22 cellular contexts compared by ENCODE assay signal in genomic region chrX:21758488-21758887, GRCh38. TPM values are rescaled to one million over a fixed set of nuclear protein-coding genes. Genes with fewer than 3 reads are reported as not detected.
"Had no signal": no experiment of that assay in that cellular context is flagged by ENCODE, and none has a peak within 500 bp of the region (broad histone marks: within the 10 kb centered on the region; RNA-seq: fewer than 3 reads in every experiment).

No MANE protein-coding gene starts in this region.

- H3K4me1 ChIP-seq: thyroid gland had no signal

- H3K9me3 Mint-ChIP-seq: activated CD4-positive, alpha-beta memory T cell treated with anti-CD3 and anti-CD28 coated beads, Interleukin-2, amount 10 ng/mL, durations not matched to agents 7 days and 5 days; central memory CD8-positive, alpha-beta T cell; dendritic cell treated with granulocyte-macrophage colony-stimulating factor and Interleukin-4, amounts not matched to agents 40 ng/mL and 50 ng/mL, for 4 days; natural killer cell treated with Interleukin-12 subunit alpha and Interleukin-12 subunit beta and Interleukin-15 and Interleukin-18, amount 100 ng/mL, for 72 hours; stimulated activated effector memory CD8-positive, alpha-beta T cell treated with anti-CD3 and anti-CD28 coated beads, Interleukin-12 subunit alpha, Interleukin-12 subunit beta, amount 100 ng/mL, for 72 hours; WTC11 had no signal

- H3K4me1 Mint-ChIP-seq: activated CD4-positive, alpha-beta memory T cell treated with anti-CD3 and anti-CD28 coated beads, Interleukin-2, amount 10 ng/mL, durations not matched to agents 7 days and 5 days; central memory CD8-positive, alpha-beta T cell; stimulated activated effector memory CD8-positive, alpha-beta T cell treated with anti-CD3 and anti-CD28 coated beads, Interleukin-12 subunit alpha, Interleukin-12 subunit beta, amount 100 ng/mL, for 72 hours had no signal

- H3K4me3 Mint-ChIP-seq: activated CD4-positive, alpha-beta memory T cell treated with anti-CD3 and anti-CD28 coated beads, Interleukin-2, amount 10 ng/mL, durations not matched to agents 7 days and 5 days; activated naive CD8-positive, alpha-beta T cell; central memory CD8-positive, alpha-beta T cell; dendritic cell treated with granulocyte-macrophage colony-stimulating factor and Interleukin-4, amounts not matched to agents 40 ng/mL and 50 ng/mL, for 4 days; natural killer cell treated with Interleukin-12 subunit alpha and Interleukin-12 subunit beta and Interleukin-15 and Interleukin-18, amount 100 ng/mL, for 72 hours; stimulated activated effector memory CD8-positive, alpha-beta T cell treated with anti-CD3 and anti-CD28 coated beads, Interleukin-12 subunit alpha, Interleukin-12 subunit beta, amount 100 ng/mL, for 72 hours; WTC11 had no signal

- H3K4me3 ChIP-seq: body of pancreas, thyroid gland had no signal

- H3K27me3 Mint-ChIP-seq: activated naive CD8-positive, alpha-beta T cell; dendritic cell treated with granulocyte-macrophage colony-stimulating factor and Interleukin-4, amounts not matched to agents 40 ng/mL and 50 ng/mL, for 4 days had no signal

- H3K36me3 Mint-ChIP-seq: activated naive CD8-positive, alpha-beta T cell; natural killer cell treated with Interleukin-12 subunit alpha and Interleukin-12 subunit beta and Interleukin-15 and Interleukin-18, amount 100 ng/mL, for 72 hours; stimulated activated effector memory CD8-positive, alpha-beta T cell treated with anti-CD3 and anti-CD28 coated beads, Interleukin-12 subunit alpha, Interleukin-12 subunit beta, amount 100 ng/mL, for 72 hours; WTC11 had no signal

- H3K27me3 ChIP-seq: body of pancreas, thyroid gland had no signal

- H3K36me3 ChIP-seq: thyroid gland had no signal

- H3K9me3 ChIP-seq: body of pancreas, thyroid gland had no signal

- H3K27ac Mint-ChIP-seq: activated CD4-positive, alpha-beta memory T cell treated with anti-CD3 and anti-CD28 coated beads, Interleukin-2, amount 10 ng/mL, durations not matched to agents 7 days and 5 days; activated naive CD8-positive, alpha-beta T cell; dendritic cell treated with granulocyte-macrophage colony-stimulating factor and Interleukin-4, amounts not matched to agents 40 ng/mL and 50 ng/mL, for 4 days; natural killer cell treated with Interleukin-12 subunit alpha and Interleukin-12 subunit beta and Interleukin-15 and Interleukin-18, amount 100 ng/mL, for 72 hours; stimulated activated effector memory CD8-positive, alpha-beta T cell treated with anti-CD3 and anti-CD28 coated beads, Interleukin-12 subunit alpha, Interleukin-12 subunit beta, amount 100 ng/mL, for 72 hours; WTC11 had no signal

- DNase-seq: activated CD4-positive, alpha-beta memory T cell treated with anti-CD3 and anti-CD28 coated beads, Interleukin-2, amount 10 ng/mL, durations not matched to agents 7 days and 5 days; activated CD4-positive, alpha-beta T cell treated with anti-CD3 and anti-CD28 coated beads for 4 hours; activated gamma-delta T cell; activated T-cell treated with anti-CD3 and anti-CD28 coated beads, Interleukin-2, amount 50 U/mL, for 48 hours; amygdala; body of pancreas; effector memory CD4-positive, alpha-beta T cell; hippocampal formation; nucleus accumbens; posterior cingulate gyrus; stimulated activated CD4-positive, alpha-beta T cell treated with anti-CD3 and anti-CD28 coated beads, Interleukin-12 subunit alpha, Interleukin-12 subunit beta, amount 100 ng/mL, for 4 hours; T-helper 2 cell; thyroid gland had no signal

- ATAC-seq: body of pancreas; left lobe of liver; natural killer cell treated with Interleukin-12 subunit alpha and Interleukin-12 subunit beta and Interleukin-15 and Interleukin-18, amount 100 ng/mL, for 72 hours; sciatic nerve; stimulated activated effector memory CD8-positive, alpha-beta T cell treated with anti-CD3 and anti-CD28 coated beads, Interleukin-12 subunit alpha, Interleukin-12 subunit beta, amount 100 ng/mL, for 72 hours; WTC11 had no signal

- H3K27ac ChIP-seq: body of pancreas, thyroid gland had no signal

RNA-seq across cellular contexts. Expression of gene SMPX, which starts 0.6 kb away (rescaled TPM):
- total RNA-seq: activated CD4-positive, alpha-beta memory T cell treated with anti-CD3 and anti-CD28 coated beads, Interleukin-2, amount 10 ng/mL, durations not matched to agents 7 days and 5 days; body of pancreas; mononuclear cell; natural killer cell treated with Interleukin-12 subunit alpha and Interleukin-12 subunit beta and Interleukin-15 and Interleukin-18, amount 100 ng/mL, for 72 hours; sciatic nerve; thyroid gland; WTC11 had no signal
